Comparison of ENCODE assay signal across 11 cellular contexts in the genomic region with DNA sequence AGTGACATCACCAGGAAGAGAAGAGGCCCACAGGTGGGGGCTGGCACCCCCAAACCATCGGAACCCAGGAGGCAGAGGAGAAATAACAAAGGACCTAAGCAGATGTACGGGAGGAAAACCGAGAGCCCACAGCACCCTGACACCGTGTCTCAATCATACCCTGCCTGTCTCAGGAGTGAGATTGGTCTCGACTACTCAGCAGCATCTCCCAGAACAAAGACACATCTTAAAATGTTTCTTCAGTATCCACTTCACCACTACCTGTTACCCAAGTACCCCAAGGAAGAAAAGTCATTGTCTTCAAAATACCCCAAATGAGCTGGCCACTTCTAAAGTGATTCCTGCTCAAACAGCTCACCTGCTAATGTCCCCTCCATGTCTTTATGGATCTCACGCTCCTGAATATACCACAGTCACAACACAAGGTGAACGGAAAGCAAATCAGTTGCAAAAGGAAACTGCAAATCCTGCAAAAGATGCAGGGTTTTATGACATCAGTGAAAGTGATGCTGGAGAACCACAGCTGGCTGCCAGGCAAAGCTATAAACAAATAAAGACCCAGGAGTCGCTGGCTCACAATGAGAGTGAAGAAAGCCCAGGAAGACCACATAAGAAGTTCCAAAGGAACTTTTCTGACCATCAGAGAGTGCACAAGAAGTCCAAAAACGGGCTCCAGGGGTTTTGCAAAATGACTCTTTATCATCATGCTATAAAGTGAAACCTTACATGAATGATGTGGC. TPM values are rescaled to one million over a fixed set of nuclear protein-coding genes. Genes with fewer than 3 reads are reported as not detected.
DNase-seq lines count a peak whose midpoint lies in the region; ATAC-seq, FAIRE-seq and TF ChIP-seq lines count a peak whose summit lies in the region.
"Had no signal": no experiment of that assay in that cellular context is flagged by ENCODE, and none has a peak within 500 bp of the region (broad histone marks: within the 10 kb centered on the region; RNA-seq: fewer than 3 reads in every experiment).

No MANE protein-coding gene starts in this region.

- H3K27me3 Mint-ChIP-seq in CD8-positive, alpha-beta memory T cell: no peaks in the 10 kb centered on the region
- H3K27me3 Mint-ChIP-seq in neural progenitor cell (ENCODE audit: insufficient read depth, low read depth): peaks cover 9% of the 10 kb centered on the region

- H3K79me2 ChIP-seq in neural progenitor cell (ENCODE audit: low read depth): no peaks in the 10 kb centered on the region

- CTCF ChIA-PET in CD8-positive, alpha-beta memory T cell (lab: Charles Lee): interaction anchor here (1.0 to 2.1 kb wide), 3 partner anchors 9 to 126 kb away, joined by 3 to 5 read pairs (median 3); a partner anchor contains a TSS

- H3K27ac ChIP-seq in CD8-positive, alpha-beta memory T cell (ENCODE audit: low read depth, low read length): peak overlapping the region; percentile 62
- H3K27ac ChIP-seq in neural progenitor cell: no peak overlapping the region
- H3K27ac ChIP-seq: SK-N-MC had no signal

- H3K27ac Mint-ChIP-seq in CD8-positive, alpha-beta memory T cell: no peak overlapping the region
- no peak overlapping the region for H3K27ac Mint-ChIP-seq in activated naive CD4-positive, alpha-beta T cell treated with anti-CD3 and anti-CD28 coated beads, Interleukin-2, amount 50 U/mL, for 72 hours
- no peak overlapping the region for H3K27ac Mint-ChIP-seq in neural progenitor cell

- FAIRE-seq in GM19239 (lab: Jason Lieb, UNC): peak; percentile 90

- H3K4me2 ChIP-seq in neural progenitor cell: no peak overlapping the region

- H3K4me1 ChIP-seq in CD8-positive, alpha-beta memory T cell (ENCODE audit: insufficient read depth, low read length): peaks cover 67% of the 10 kb centered on the region
- H3K4me1 ChIP-seq in neural progenitor cell: peaks cover 18% of the 10 kb centered on the region

- H3K36me3 ChIP-seq in CD8-positive, alpha-beta memory T cell (ENCODE audit: insufficient read depth, low read length): no peaks in the 10 kb centered on the region
- no peaks in the 10 kb centered on the region for H3K36me3 ChIP-seq in neural progenitor cell

- no peak overlapping the region for H3K4me3 ChIP-seq in CD8-positive, alpha-beta memory T cell (ENCODE audit: low read length)
- no peak overlapping the region for H3K4me3 ChIP-seq in neural progenitor cell
- H3K4me3 ChIP-seq: SK-N-MC had no signal

- no peaks in the 10 kb centered on the region for H4K20me1 ChIP-seq in neural progenitor cell (ENCODE audit: low read depth)

- H3K4me1 Mint-ChIP-seq in CD8-positive, alpha-beta memory T cell: peaks cover 0 to 21% (median 19%) of the 10 kb centered on the region in 3 donors
- peaks cover 35% of the 10 kb centered on the region for H3K4me1 Mint-ChIP-seq in neural progenitor cell

- no peaks in the 10 kb centered on the region for H3K9me3 ChIP-seq in CD8-positive, alpha-beta memory T cell (ENCODE audit: low read length)
- H3K9me3 ChIP-seq in neural progenitor cell (ENCODE audit: low read depth): peaks cover 7% of the 10 kb centered on the region

- POLR2A ChIA-PET in CD8-positive, alpha-beta memory T cell (lab: Charles Lee): no interaction called here

- DNase-seq in CD8-positive, alpha-beta memory T cell: peak in 4 of 5 donors; percentile 28 to 70 (median 51)
- DNase-seq in GM19239 (ENCODE audit: insufficient read length, low spot score): no peak
- DNase-seq in activated naive CD4-positive, alpha-beta T cell treated with anti-CD3 and anti-CD28 coated beads, Interleukin-2, amount 50 U/mL, for 72 hours (ENCODE audit: low spot score in 2 of 2): peak in 1 of 2 donors; percentile 61
- peak; percentile 56 for DNase-seq in myocyte (ENCODE audit: low read depth)
- DNase-seq in NCI-H2196 treated with DMSO at 0.1 percent for 48 hours (lab: John Stamatoyannopoulos, UW; ENCODE audit: unreplicated experiment): no peak
- no peak for DNase-seq in neural progenitor cell (ENCODE audit: low spot score)
- DNase-seq in NCI-H1105 (lab: John Stamatoyannopoulos, UW): no peak
- DNase-seq: KBM-7, NCI-H510A treated with DMSO at 0.1 percent for 48 hours had no signal

- no peak overlapping the region for H2AFZ ChIP-seq in neural progenitor cell (replicated peaks)

- no peak for TF ChIP-seq CTCF in neural progenitor cell (IDR thresholded peaks at IDR 0.05)

- H3K27me3 ChIP-seq in CD8-positive, alpha-beta memory T cell (ENCODE audit: insufficient read depth, low read length, poor library complexity, severe bottlenecking): no peaks in the 10 kb centered on the region
- H3K27me3 ChIP-seq in neural progenitor cell: no peaks in the 10 kb centered on the region

- ATAC-seq in activated naive CD4-positive, alpha-beta T cell treated with anti-CD3 and anti-CD28 coated beads, Interleukin-2, amount 50 U/mL, for 72 hours: peak; percentile 78 to 83
- ATAC-seq in GM19463 (IDR thresholded peaks at IDR 0.05; ENCODE audit: unreplicated experiment): no peak

- peaks cover 7 to 24% (median 13%) of the 10 kb centered on the region in 3 donors for H3K36me3 Mint-ChIP-seq in CD8-positive, alpha-beta memory T cell
- H3K36me3 Mint-ChIP-seq in activated naive CD4-positive, alpha-beta T cell treated with anti-CD3 and anti-CD28 coated beads, Interleukin-2, amount 50 U/mL, for 72 hours: peaks cover 2 to 41% of the 10 kb centered on the region in 2 donors
- peaks cover 19% of the 10 kb centered on the region for H3K36me3 Mint-ChIP-seq in neural progenitor cell

- no peaks in the 10 kb centered on the region for H3F3A ChIP-seq in neural progenitor cell (ENCODE audit: low read depth)

- no peaks in the 10 kb centered on the region for H3K9me3 Mint-ChIP-seq in CD8-positive, alpha-beta memory T cell
- peaks cover 0 to 3% of the 10 kb centered on the region in 2 donors for H3K9me3 Mint-ChIP-seq in activated naive CD4-positive, alpha-beta T cell treated with anti-CD3 and anti-CD28 coated beads, Interleukin-2, amount 50 U/mL, for 72 hours
- H3K9me3 Mint-ChIP-seq in neural progenitor cell: peaks cover 19% of the 10 kb centered on the region

- no peak overlapping the region for H3K9ac ChIP-seq in neural progenitor cell

- H3K4me3 Mint-ChIP-seq in CD8-positive, alpha-beta memory T cell: no peak overlapping the region
- H3K4me3 Mint-ChIP-seq in neural progenitor cell: no peak overlapping the region

RNA-seq across cellular contexts. Expression of a gene that starts 44.1 kb away (rescaled TPM):
- 10 to 100 TPM; 90.0 to 90.5 TPM for total RNA-seq in CD8-positive, alpha-beta memory T cell
- polyA plus RNA-seq in CD8-positive, alpha-beta memory T cell: 89.5 TPM
- total RNA-seq in activated naive CD4-positive, alpha-beta T cell treated with anti-CD3 and anti-CD28 coated beads, Interleukin-2, amount 50 U/mL, for 72 hours: 10 to 100 TPM; 30.6 to 51.8 TPM
- total RNA-seq in myocyte: 5.5 and 11.7 TPM in 2 replicates
- 0.95 TPM for polyA plus RNA-seq in myocyte (2012)
- 4.5 and 13.4 TPM in 2 replicates for total RNA-seq in neural progenitor cell (ENCODE audit: low replicate concordance)

Comparison
In these comparisons a context has a peak if more than half of its experiments do, and no peak if none do; other contexts are left out.
1. DNase-seq: peak in CD8-positive, alpha-beta memory T cell (4 of 5) and myocyte (single experiment); none in GM19239 (single experiment), NCI-H2196 treated with DMSO at 0.1 percent for 48 hours (single experiment), neural progenitor cell (single experiment) and NCI-H1105 (single experiment).